ENCODE assay signal across 24 cellular contexts in the genomic region with DNA sequence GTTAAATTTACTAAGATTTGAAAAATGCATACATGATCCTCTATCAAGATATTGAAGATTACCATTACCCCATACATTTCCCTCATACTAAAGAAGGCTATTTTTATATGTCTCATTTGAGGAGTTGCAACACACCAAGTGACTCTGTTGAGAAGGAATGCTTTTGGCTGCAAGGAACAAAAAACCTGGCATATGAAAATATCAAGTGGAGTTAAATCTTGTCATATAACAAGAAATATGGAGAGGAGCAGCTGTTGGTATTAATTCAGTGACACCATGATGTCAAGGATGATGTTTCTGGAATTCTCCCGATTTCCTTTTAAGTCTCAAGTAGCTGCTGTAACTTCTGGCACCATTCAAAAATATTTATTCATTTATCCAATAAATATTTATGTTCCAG.
DNase-seq lines count a peak whose midpoint lies in the region; TF ChIP-seq lines count a peak whose summit lies in the region.
"Had no signal": no experiment of that assay in that cellular context is flagged by ENCODE, and none has a peak within 500 bp of the region (broad histone marks: within the 10 kb centered on the region; RNA-seq: fewer than 3 reads in every experiment).

No MANE protein-coding gene starts in this region.

- no peaks in the 10 kb centered on the region for H3K36me3 Mint-ChIP-seq in activated naive CD4-positive, alpha-beta T cell treated with anti-CD3 and anti-CD28 coated beads, Interleukin-2, amount 10 ng/mL, durations not matched to agents 7 days and 5 days
- H3K36me3 Mint-ChIP-seq: IgD-negative memory B cell had no signal

- H3K27me3 Mint-ChIP-seq in activated naive CD4-positive, alpha-beta T cell treated with anti-CD3 and anti-CD28 coated beads, Interleukin-2, amount 10 ng/mL, durations not matched to agents 7 days and 5 days: no peaks in the 10 kb centered on the region
- H3K27me3 Mint-ChIP-seq: activated CD4-positive, alpha-beta T cell treated with anti-CD3 and anti-CD28 coated beads, Interleukin-2, amount 10 ng/mL, durations not matched to agents 7 days and 5 days; dendritic cell treated with granulocyte-macrophage colony-stimulating factor and Interleukin-4, amounts not matched to agents 40 ng/mL and 50 ng/mL, for 4 days; IgD-negative memory B cell; progenitor cell of endocrine pancreas; stimulated activated naive CD8-positive, alpha-beta T cell treated with anti-CD3 and anti-CD28 coated beads, Interleukin-15, Interleukin-2, amounts not matched to agents 100 ng/mL and 50 ng/mL, for 24 hours had no signal

- no peak overlapping the region for H3K4me3 ChIP-seq in fibroblast of mammary gland (ENCODE audit: control insufficient read depth, low read depth, low read length)
- no peak overlapping the region for H3K4me3 ChIP-seq in skeletal muscle cell (ENCODE audit: low read depth, low read length)
- H3K4me3 ChIP-seq: cardiac muscle cell, skin epidermis, tibial nerve had no signal

- H3K4me3 Mint-ChIP-seq in activated naive CD4-positive, alpha-beta T cell treated with anti-CD3 and anti-CD28 coated beads, Interleukin-2, amount 10 ng/mL, durations not matched to agents 7 days and 5 days: no peak overlapping the region
- H3K4me3 Mint-ChIP-seq: activated CD4-positive, alpha-beta T cell treated with anti-CD3 and anti-CD28 coated beads, Interleukin-2, amount 10 ng/mL, durations not matched to agents 7 days and 5 days; dendritic cell treated with granulocyte-macrophage colony-stimulating factor and Interleukin-4, amounts not matched to agents 40 ng/mL and 50 ng/mL, for 4 days; IgD-negative memory B cell; nephron; stimulated activated naive CD8-positive, alpha-beta T cell treated with anti-CD3 and anti-CD28 coated beads, Interleukin-15, Interleukin-2, amounts not matched to agents 100 ng/mL and 50 ng/mL, for 24 hours had no signal

- CTCF ChIA-PET in activated naive CD4-positive, alpha-beta T cell treated with anti-CD3 and anti-CD28 coated beads, Interleukin-2, amount 10 ng/mL, durations not matched to agents 7 days and 5 days (lab: Charles Lee): no interaction called here

- no peak overlapping the region for H3K27ac Mint-ChIP-seq in activated naive CD4-positive, alpha-beta T cell treated with anti-CD3 and anti-CD28 coated beads, Interleukin-2, amount 10 ng/mL, durations not matched to agents 7 days and 5 days
- H3K27ac Mint-ChIP-seq: activated CD4-positive, alpha-beta T cell treated with anti-CD3 and anti-CD28 coated beads, Interleukin-2, amount 10 ng/mL, durations not matched to agents 7 days and 5 days; activated T-helper 2 cell treated with anti-CD3 and anti-CD28 coated beads, Interferon-gamma antibody, Interleukin-2, Interleukin-4, amounts not matched to agents 10 μg/mL and 5 μg/mL and 100 μg/mL, durations not matched to agents 14 hours and 24 hours and 36 hours; dendritic cell treated with granulocyte-macrophage colony-stimulating factor and Interleukin-4, amounts not matched to agents 40 ng/mL and 50 ng/mL, for 4 days; IgD-negative memory B cell; nephron; progenitor cell of endocrine pancreas; stimulated activated naive CD8-positive, alpha-beta T cell treated with anti-CD3 and anti-CD28 coated beads, Interleukin-15, Interleukin-2, amounts not matched to agents 100 ng/mL and 50 ng/mL, for 24 hours had no signal

- no peaks in the 10 kb centered on the region for H3K4me1 Mint-ChIP-seq in activated naive CD4-positive, alpha-beta T cell treated with anti-CD3 and anti-CD28 coated beads, Interleukin-2, amount 10 ng/mL, durations not matched to agents 7 days and 5 days
- H3K4me1 Mint-ChIP-seq: activated CD4-positive, alpha-beta T cell treated with anti-CD3 and anti-CD28 coated beads, Interleukin-2, amount 10 ng/mL, durations not matched to agents 7 days and 5 days; IgD-negative memory B cell had no signal

- no peaks in the 10 kb centered on the region for H3K9me3 Mint-ChIP-seq in activated naive CD4-positive, alpha-beta T cell treated with anti-CD3 and anti-CD28 coated beads, Interleukin-2, amount 10 ng/mL, durations not matched to agents 7 days and 5 days
- H3K9me3 Mint-ChIP-seq: activated CD4-positive, alpha-beta T cell treated with anti-CD3 and anti-CD28 coated beads, Interleukin-2, amount 10 ng/mL, durations not matched to agents 7 days and 5 days; activated T-helper 2 cell treated with anti-CD3 and anti-CD28 coated beads, Interferon-gamma antibody, Interleukin-2, Interleukin-4, amounts not matched to agents 10 μg/mL and 5 μg/mL and 100 μg/mL, durations not matched to agents 14 hours and 24 hours and 36 hours; stimulated activated naive CD8-positive, alpha-beta T cell treated with anti-CD3 and anti-CD28 coated beads, Interleukin-15, Interleukin-2, amounts not matched to agents 100 ng/mL and 50 ng/mL, for 24 hours had no signal

- DNase-seq in GM04504 (ENCODE audit: low read depth) (peak; percentile 58), RPMI7951 (ENCODE audit: low read depth) (peak; percentile 29), fibroblast of mammary gland (ENCODE audit: low read depth) (peak; percentile 85), skeletal muscle cell (ENCODE audit: low read depth) (peak; percentile 60), GM20000 (ENCODE audit: low spot score) (no peak), GDM1 (lab: John Stamatoyannopoulos, UW) (no peak)
- no peak for DNase-seq in activated naive CD4-positive, alpha-beta T cell treated with anti-CD3 and anti-CD28 coated beads, Interleukin-2, amount 10 ng/mL, durations not matched to agents 7 days and 5 days
- DNase-seq: activated CD4-positive, alpha-beta T cell treated with anti-CD3 and anti-CD28 coated beads, Interleukin-2, amount 10 ng/mL, durations not matched to agents 7 days and 5 days; AML-193; DMS79; glutamatergic neuron; left cardiac atrium; NCI-H1694 treated with DMSO at 0.1 percent for 48 hours; NCI-H82; T-helper 2 cell had no signal

- TF ChIP-seq CTCF in fibroblast of mammary gland (conservative IDR thresholded peaks at IDR 0.05; ENCODE audit: control insufficient read depth, insufficient read depth, low read depth, low read length): no peak
- no peak for TF ChIP-seq CTCF in GM20000 (IDR thresholded peaks at IDR 0.05; ENCODE audit: extremely low read depth, missing control alignments)

Comparison
In these comparisons a context has a peak if more than half of its experiments do, and no peak if none do; other contexts are left out.
1. DNase-seq: peak in GM04504 (single experiment), RPMI7951 (single experiment), fibroblast of mammary gland (single experiment) and skeletal muscle cell (single experiment); none in GM20000 (single experiment), activated naive CD4-positive, alpha-beta T cell treated with anti-CD3 and anti-CD28 coated beads, Interleukin-2, amount 10 ng/mL, durations not matched to agents 7 days and 5 days (single experiment) and GDM1 (single experiment).